ENCODE assay signal across 1 cellular context in the genomic region with DNA sequence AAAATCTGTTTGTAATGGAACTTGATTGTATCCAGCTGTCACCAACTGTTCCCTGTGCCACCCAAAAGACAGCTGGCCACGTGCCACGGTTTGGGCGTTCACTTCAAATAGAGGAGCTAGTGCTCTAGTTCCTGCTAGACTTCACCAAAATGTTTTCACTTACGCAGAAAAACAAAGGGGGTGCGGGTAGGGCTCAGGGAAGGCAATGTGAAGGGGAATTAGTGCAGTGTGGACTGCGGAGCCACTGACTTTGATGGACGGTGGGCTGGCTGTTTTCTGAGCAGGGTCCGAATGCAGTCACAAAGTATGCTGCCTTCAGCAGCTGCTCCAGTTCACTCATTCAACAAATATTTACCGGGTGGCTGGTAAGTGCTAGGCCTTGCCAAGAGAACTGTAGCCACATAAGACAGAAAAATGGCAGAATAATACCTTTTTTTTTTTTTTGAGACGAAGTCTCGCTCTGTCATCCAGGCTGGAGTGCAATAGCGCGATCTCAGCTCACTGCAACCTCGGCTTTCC.
TF ChIP-seq lines count a peak whose summit lies in the region.

No MANE protein-coding gene starts in this region.

TF ChIP-seq in HepG2, 621 proteins besides CTCF, POLR2A, EP300 and RAD21:
- TF ChIP-seq, protein P1, sequence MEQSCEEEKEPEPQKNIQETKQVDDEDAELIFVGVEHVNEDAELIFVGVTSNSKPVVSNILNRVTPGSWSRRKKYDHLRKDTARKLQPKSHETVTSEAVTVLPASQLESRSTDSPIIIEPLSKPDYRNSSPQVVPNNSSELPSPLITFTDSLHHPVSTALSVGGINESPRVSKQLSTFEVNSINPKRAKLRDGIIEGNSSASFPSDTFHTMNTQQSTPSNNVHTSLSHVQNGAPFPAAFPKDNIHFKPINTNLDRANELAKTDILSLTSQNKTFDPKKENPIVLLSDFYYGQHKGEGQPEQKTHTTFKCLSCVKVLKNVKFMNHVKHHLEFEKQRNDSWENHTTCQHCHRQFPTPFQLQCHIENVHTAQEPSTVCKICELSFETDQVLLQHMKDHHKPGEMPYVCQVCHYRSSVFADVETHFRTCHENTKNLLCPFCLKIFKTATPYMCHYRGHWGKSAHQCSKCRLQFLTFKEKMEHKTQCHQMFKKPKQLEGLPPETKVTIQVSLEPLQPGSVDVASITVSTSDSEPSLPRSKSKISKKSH (CRISPR knock-in tag; IDR thresholded peaks at IDR 0.05; ENCODE audit: borderline replicate concordance) = no peak
- TF ChIP-seq ZBTB38 (CRISPR knock-in tag; IDR thresholded peaks at IDR 0.05) (peak; percentile 32; the same call in 1 of the 2 replicates), ZNF552 (CRISPR knock-in tag; IDR thresholded peaks at IDR 0.05; ENCODE audit: borderline replicate concordance) (no peak)
